ENCODE assay signal across 8 cellular contexts in the genomic region with DNA sequence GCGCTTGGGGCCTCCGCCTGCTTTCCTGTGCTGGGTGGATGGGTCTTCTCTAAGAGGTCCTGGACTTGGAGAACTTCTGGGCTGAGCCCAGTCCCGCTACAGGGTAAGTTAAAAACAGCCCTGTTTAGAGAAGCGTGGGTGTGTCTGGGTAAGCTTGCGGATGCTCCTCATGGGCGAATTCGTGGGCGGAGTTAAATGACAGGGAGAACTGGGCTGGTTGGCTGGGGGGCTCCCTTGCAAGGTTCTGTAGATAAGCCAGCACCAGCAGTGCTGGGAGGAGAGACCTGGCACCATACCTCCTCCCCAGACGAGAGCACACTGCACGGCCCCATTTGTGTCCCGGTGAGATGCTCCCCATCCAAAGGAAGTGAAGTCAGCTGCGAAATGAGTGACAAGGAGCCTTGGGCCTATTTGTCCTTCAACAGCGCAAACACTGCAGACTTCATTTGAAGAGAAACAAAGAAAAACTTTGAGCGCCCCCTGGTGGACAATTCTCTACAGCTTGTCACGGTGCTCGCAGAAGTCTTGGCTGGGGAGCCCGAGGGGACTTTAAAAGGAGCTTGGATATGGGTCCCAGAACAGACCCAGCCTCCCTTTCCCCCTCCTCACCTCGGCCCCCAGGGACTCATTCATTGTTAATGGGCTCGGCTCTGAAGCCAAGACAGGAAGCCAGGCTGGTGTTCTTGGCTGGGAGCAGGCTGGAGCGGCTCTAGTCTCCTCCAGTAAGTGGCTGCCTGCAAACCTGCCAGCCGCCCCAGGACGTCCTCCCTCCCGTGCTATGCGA. TPM values are rescaled to one million over a fixed set of nuclear protein-coding genes. Genes with fewer than 3 reads are reported as not detected.
DNase-seq lines count a peak whose midpoint lies in the region; ATAC-seq and TF ChIP-seq lines count a peak whose summit lies in the region.

No MANE protein-coding gene starts in this region.

- POLR2A ChIA-PET in AG04450 (lab: Yijun Ruan, JAX) = no interaction called here

- peaks cover 13% of the 10 kb centered on the region for H3K27me3 ChIP-seq in AG04450 (ENCODE audit: control insufficient read depth, insufficient read depth, low read length)
- H3K27me3 ChIP-seq in MM.1S (replicated peaks; ENCODE audit: insufficient read depth, low read length) = no peaks in the 10 kb centered on the region; the same call in 1 of the 2 replicates
- H3K27me3 ChIP-seq in gastroesophageal sphincter = no peaks in the 10 kb centered on the region
- H3K27me3 ChIP-seq in suprapubic skin = no peaks in the 10 kb centered on the region

- H3K79me2 ChIP-seq in MM.1S (ENCODE audit: low read length) = no peaks in the 10 kb centered on the region

- TF ChIP-seq POLR2A in gastroesophageal sphincter (IDR thresholded peaks at IDR 0.05) (no peak), suprapubic skin (IDR thresholded peaks at IDR 0.05) (no peak)

- H3K9ac ChIP-seq in MM.1S (ENCODE audit: low read length) = no peak overlapping the region

- peak overlapping the region; percentile 54; the same call in 1 of the 2 replicates for H3K4me2 ChIP-seq in MM.1S (ENCODE audit: low read depth, low read length)

- no peaks in the 10 kb centered on the region for H3K36me3 ChIP-seq in MM.1S (replicated peaks; ENCODE audit: insufficient read depth, low read length)
- H3K36me3 ChIP-seq in gastroesophageal sphincter = peaks cover 0 to 56% of the 10 kb centered on the region in 2 donors
- no peaks in the 10 kb centered on the region for H3K36me3 ChIP-seq in suprapubic skin

- H3K9me2 ChIP-seq in MM.1S (replicated peaks; ENCODE audit: insufficient read depth, low read length) = no peaks in the 10 kb centered on the region

- CTCF ChIA-PET in AG04450 (lab: Charles Lee) = interaction anchor here (0.6 to 4.2 kb wide), 65 partner anchors 9 to 883 kb away, joined by 3 to 230 read pairs (median 5); no protein-coding TSS in a partner anchor

- no peaks in the 10 kb centered on the region for H3K9me3 ChIP-seq in AG04450 (ENCODE audit: control insufficient read depth, insufficient read depth, low read length)
- H3K9me3 ChIP-seq in MM.1S (replicated peaks; ENCODE audit: insufficient read depth, low read length) = no peaks in the 10 kb centered on the region
- no peaks in the 10 kb centered on the region for H3K9me3 ChIP-seq in gastroesophageal sphincter
- H3K9me3 ChIP-seq in suprapubic skin = no peaks in the 10 kb centered on the region

- TF ChIP-seq EP300 in gastroesophageal sphincter (IDR thresholded peaks at IDR 0.05) = no peak
- no peak for TF ChIP-seq EP300 in suprapubic skin (IDR thresholded peaks at IDR 0.05)

- H3K4me3 ChIP-seq in AG04450 (ENCODE audit: low read depth, low read length) (no peak overlapping the region), MM.1S (ENCODE audit: low read length) (no peak overlapping the region), gastroesophageal sphincter (no peak overlapping the region), suprapubic skin (no peak overlapping the region)

- peak; percentile 59 for ATAC-seq in GM19043 (IDR thresholded peaks at IDR 0.05; ENCODE audit: low read depth, unreplicated experiment)
- ATAC-seq in gastroesophageal sphincter = peak; percentile 81

- WGBS in gastroesophageal sphincter (ENCODE audit: low coverage in 1 of 2), 2 donors = 0 to 1% methylated on average over 7 to 11 of the region's 24 CpGs
- WGBS in suprapubic skin = 17% methylated on average over 17 of the region's 24 CpGs

- TF ChIP-seq CTCF in AG04450 (IDR thresholded peaks at IDR 0.05; ENCODE audit: low read depth, low read length) = peak; percentile 75
- peak; percentile 83 for TF ChIP-seq CTCF in MM.1S (IDR thresholded peaks at IDR 0.05; ENCODE audit: low read length)
- peak in 3 of 4 experiments; percentile 83 to 91 (median 89) for TF ChIP-seq CTCF in gastroesophageal sphincter (IDR thresholded peaks at IDR 0.05)
- peak; percentile 75 to 76 for TF ChIP-seq CTCF in suprapubic skin (IDR thresholded peaks at IDR 0.05)

- H3F3A ChIP-seq in MM.1S (ENCODE audit: insufficient read depth, low read length) = no peaks in the 10 kb centered on the region

- no peaks in the 10 kb centered on the region for H4K20me1 ChIP-seq in MM.1S (ENCODE audit: insufficient read depth, low read length)

- H3K4me1 ChIP-seq in MM.1S (ENCODE audit: low read length) (peaks cover 2% of the 10 kb centered on the region), gastroesophageal sphincter (peaks cover 0 to 24% (median 11%) of the 10 kb centered on the region in 3 donors), suprapubic skin (peaks cover 9% of the 10 kb centered on the region)

- peak overlapping the region; percentile 42; the same call in 1 of the 2 replicates for H2AFZ ChIP-seq in MM.1S (ENCODE audit: low read length)

- no peak overlapping the region for H3K27ac ChIP-seq in AG04450 (ENCODE audit: low read depth, low read length)
- H3K27ac ChIP-seq in MM.1S (ENCODE audit: low read length) = no peak overlapping the region
- H3K27ac ChIP-seq in gastroesophageal sphincter = peak overlapping the region in 2 of 4 donors; percentile 38 to 39
- H3K27ac ChIP-seq in suprapubic skin = no peak overlapping the region

- DNase-seq in AG04450 (ENCODE audit: low read depth, low spot score) = peak; percentile 59
- peak; percentile 88 for DNase-seq in MM.1S
- DNase-seq in SHP77 treated with DMSO at 0.1 percent for 48 hours (lab: John Stamatoyannopoulos, UW) = peak; percentile 22
- DNase-seq in activated effector memory CD4-positive, alpha-beta T cell treated with Interleukin-2 at 50 U/mL for 16 hours = peak; percentile 63
- peak in 53 of 56 donors; percentile 17 to 96 (median 73) for DNase-seq in nucleus accumbens (lab: John Stamatoyannopoulos, UW)
- DNase-seq in suprapubic skin (ENCODE audit: low spot score in 2 of 2) = peak; percentile 91 to 95

RNA-seq across cellular contexts. Expression of a gene that starts 39.5 kb away (rescaled TPM):
- 6.3 and 10.6 TPM in 2 replicates for polyA plus RNA-seq in AG04450 (2011; rRNA removed)
- 13.4 and 17.3 TPM in 2 replicates for polyA minus RNA-seq in AG04450 (2011; rRNA and poly(A)+ RNA removed)
- total RNA-seq in gastroesophageal sphincter (100 to 1,000 TPM in 1 of 4 donors, 10 to 100 TPM in 3; 19.8 to 110 (median 40.8) TPM), suprapubic skin (10 to 100 TPM; 58.0 to 91.5 (median 70.6) TPM)

Comparison
In these comparisons a context has a peak if more than half of its experiments do, and no peak if none do; other contexts are left out.
1. DNase-seq: peak in every context shown above with its lines; median percentile 93 in suprapubic skin; 88 in MM.1S; 73 in nucleus accumbens; 63 in activated effector memory CD4-positive, alpha-beta T cell treated with Interleukin-2 at 50 U/mL for 16 hours; 59 in AG04450; 22 in SHP77 treated with DMSO at 0.1 percent for 48 hours.